In genomic region chr2:117814417-117815264, GRCh38 we compare ENCODE assay signal across 1 cellular context.
TF ChIP-seq lines count a peak whose summit lies in the region.

Gene DDX18, plus strand, starts transcription at chr2:117814691. Its CDS starts 87 bp downstream, at chr2:117814778.

TF ChIP-seq in K562, 482 proteins besides CTCF, POLR2A, EP300 and RAD21 (continued from another document and continues in another):
- TF ChIP-seq THAP12 (CRISPR knock-in tag; IDR thresholded peaks at IDR 0.05) (peak; percentile 83; the same call in 1 of the 2 replicates), RNF2 (IDR thresholded peaks at IDR 0.05) (peak; percentile 54; the same call in 1 of the 2 replicates), L3MBTL2 (IDR thresholded peaks at IDR 0.05) (peak; percentile 74), U2AF1 (optimal IDR thresholded peaks at IDR 0.05; ENCODE audit: low read depth, low read length) (no peak), SIX5 (IDR thresholded peaks at IDR 0.05; ENCODE audit: borderline replicate concordance in 1 of 2, insufficient read depth in 1 of 2, low read depth in 1 of 2, low read length in 2 of 2) (peak; percentile 7 to 29; a peak in 1 of 4 replicates), DMBX1 (CRISPR knock-in tag; IDR thresholded peaks at IDR 0.05; ENCODE audit: borderline replicate concordance) (peak; percentile 74), RBM15 (IDR thresholded peaks at IDR 0.05; ENCODE audit: insufficient read depth, low read length) (no peak), ATF2 (CRISPR knock-in tag; IDR thresholded peaks at IDR 0.05) (no peak), ZNF507 (tag; conservative IDR thresholded peaks at IDR 0.05) (no peak), LARP7 (IDR thresholded peaks at IDR 0.05) (no peak), ARID4B (CRISPR knock-in tag; IDR thresholded peaks at IDR 0.05) (peak; percentile 72; the same call in 1 of the 2 replicates), ELF1 (tag; IDR thresholded peaks at IDR 0.05) (peak; percentile 80), CUX1 (CRISPR knock-in tag; IDR thresholded peaks at IDR 0.05) (no peak), GABPA (tag; conservative IDR thresholded peaks at IDR 0.05; ENCODE audit: low read depth) (peak; percentile 98), RBFOX2 (IDR thresholded peaks at IDR 0.05; ENCODE audit: low read depth, low read length) (peak; percentile 90), TEAD4 (IDR thresholded peaks at IDR 0.05; ENCODE audit: low read length) (peak; percentile 63), TEAD4 (CRISPR knock-in tag; IDR thresholded peaks at IDR 0.05; ENCODE audit: borderline replicate concordance) (no peak), ID3 (CRISPR knock-in tag; IDR thresholded peaks at IDR 0.05) (no peak), ID3 (tag; IDR thresholded peaks at IDR 0.05) (peak; percentile 49; the same call in 1 of the 2 replicates), ZNF518B (CRISPR knock-in tag; IDR thresholded peaks at IDR 0.05) (no peak), HES1 (IDR thresholded peaks at IDR 0.05; ENCODE audit: low read depth) (no peak), THRB (CRISPR knock-in tag; conservative IDR thresholded peaks at IDR 0.05) (0 out of 2 replicates have a peak, but pooled peaks have one; percentile 37), SMARCE1 (IDR thresholded peaks at IDR 0.05) (peak; percentile 49; the same call in 1 of the 2 replicates), GMEB1 (CRISPR knock-in tag; IDR thresholded peaks at IDR 0.05) (peak; percentile 73), SMAD2 (IDR thresholded peaks at IDR 0.05; ENCODE audit: low read depth, low read length) (no peak), THAP7 (CRISPR knock-in tag; IDR thresholded peaks at IDR 0.05) (no peak), ZBTB12 (CRISPR knock-in tag; IDR thresholded peaks at IDR 0.05) (peak; percentile 91), ARID1B (IDR thresholded peaks at IDR 0.05) (0 out of 2 replicates have a peak, but pooled peaks have one; percentile 25), SIN3A (IDR thresholded peaks at IDR 0.05; ENCODE audit: borderline replicate concordance in 2 of 2, control insufficient read depth in 1 of 2, low read depth in 2 of 2, low read length in 2 of 2) (peak; percentile 64 to 93; a peak in 2 of 4 replicates), ZZZ3 (IDR thresholded peaks at IDR 0.05) (peak; percentile 84; the same call in 1 of the 2 replicates)
